22 cellular contexts compared by ENCODE assay signal in genomic region chr12:27645671-27646070, GRCh38. TPM values are rescaled to one million over a fixed set of nuclear protein-coding genes. Genes with fewer than 3 reads are reported as not detected.
"Had no signal": no experiment of that assay in that cellular context is flagged by ENCODE, and none has a peak within 500 bp of the region (broad histone marks: within the 10 kb centered on the region; RNA-seq: fewer than 3 reads in every experiment).

No MANE protein-coding gene starts in this region.

- H3K27me3 Mint-ChIP-seq: activated CD4-positive, alpha-beta T cell treated with anti-CD3 and anti-CD28 coated beads, Interleukin-2, amount 10 ng/mL, durations not matched to agents 7 days and 5 days; stimulated activated naive CD8-positive, alpha-beta T cell treated with anti-CD3 and anti-CD28 coated beads, Interleukin-15, Interleukin-2, amounts not matched to agents 100 ng/mL and 50 ng/mL, for 24 hours had no signal

- DNase-seq: activated CD4-positive, alpha-beta T cell treated with anti-CD3 and anti-CD28 coated beads, Interleukin-2, amount 10 ng/mL, durations not matched to agents 7 days and 5 days; activated CD8-positive, alpha-beta memory T cell treated with anti-CD3 and anti-CD28 coated beads, Interleukin-2, amount 50 U/mL, for 4 hours; activated CD8-positive, alpha-beta T cell treated with anti-CD3 and anti-CD28 coated beads, Interleukin-2, amount 10 ng/mL, durations not matched to agents 7 days and 5 days; activated effector memory CD4-positive, alpha-beta T cell treated with Interleukin-2 at 50 U/mL for 16 hours; activated naive CD4-positive, alpha-beta T cell treated with anti-CD3 and anti-CD28 coated beads, Interleukin-2, amount 50 U/mL, for 16 hours; activated T-cell treated with anti-CD3 and anti-CD28 coated beads, Interleukin-2, amount 50 U/mL, for 4 hours; aorta; cerebellar nuclear complex; cortex of kidney; heart right ventricle; mesendoderm; nucleus accumbens; posterior cingulate gyrus; T-helper 1 cell; T1000 had no signal

- H3K9me3 ChIP-seq: esophagus muscularis mucosa, heart right ventricle, tibial nerve, vagina had no signal

- H3K36me3 Mint-ChIP-seq: natural killer cell treated with Interleukin-12 subunit alpha and Interleukin-12 subunit beta and Interleukin-15 and Interleukin-18, amount 100 ng/mL, for 72 hours had no signal

- ATAC-seq: activated CD8-positive, alpha-beta T cell treated with anti-CD3 and anti-CD28 coated beads, Interleukin-2, amount 10 ng/mL, durations not matched to agents 7 days and 5 days; activated T-cell treated with anti-CD3 and anti-CD28 coated beads, Interleukin-2, amount 50 U/mL, for 4 hours; heart right ventricle had no signal

- H3K4me3 ChIP-seq: esophagus muscularis mucosa, heart right ventricle, tibial nerve, vagina had no signal

- H3K4me3 Mint-ChIP-seq: activated CD4-positive, alpha-beta T cell treated with anti-CD3 and anti-CD28 coated beads, Interleukin-2, amount 10 ng/mL, durations not matched to agents 7 days and 5 days; activated CD8-positive, alpha-beta T cell treated with anti-CD3 and anti-CD28 coated beads, Interleukin-2, amount 10 ng/mL, durations not matched to agents 7 days and 5 days; activated T-cell treated with anti-CD3 and anti-CD28 coated beads, Interleukin-2, amount 50 U/mL, for 4 hours; natural killer cell treated with Interleukin-12 subunit alpha and Interleukin-12 subunit beta and Interleukin-15 and Interleukin-18, amount 100 ng/mL, for 72 hours; stimulated activated naive CD8-positive, alpha-beta T cell treated with anti-CD3 and anti-CD28 coated beads, Interleukin-15, Interleukin-2, amounts not matched to agents 100 ng/mL and 50 ng/mL, for 24 hours had no signal

- H3K27ac Mint-ChIP-seq: activated CD4-positive, alpha-beta T cell treated with anti-CD3 and anti-CD28 coated beads, Interleukin-2, amount 10 ng/mL, durations not matched to agents 7 days and 5 days; activated CD8-positive, alpha-beta T cell treated with anti-CD3 and anti-CD28 coated beads, Interleukin-2, amount 10 ng/mL, durations not matched to agents 7 days and 5 days; natural killer cell treated with Interleukin-12 subunit alpha and Interleukin-12 subunit beta and Interleukin-15 and Interleukin-18, amount 100 ng/mL, for 72 hours; stimulated activated naive CD8-positive, alpha-beta T cell treated with anti-CD3 and anti-CD28 coated beads, Interleukin-15, Interleukin-2, amounts not matched to agents 100 ng/mL and 50 ng/mL, for 24 hours had no signal

- FAIRE-seq: bronchial epithelial cell, endometrium had no signal

- H3K27ac ChIP-seq: esophagus muscularis mucosa, tibial nerve, vagina had no signal

- H3K27me3 ChIP-seq: esophagus muscularis mucosa, heart right ventricle, tibial nerve, vagina had no signal

- H3K4me1 Mint-ChIP-seq: activated CD4-positive, alpha-beta T cell treated with anti-CD3 and anti-CD28 coated beads, Interleukin-2, amount 10 ng/mL, durations not matched to agents 7 days and 5 days had no signal

- H3K9me3 Mint-ChIP-seq: activated CD4-positive, alpha-beta T cell treated with anti-CD3 and anti-CD28 coated beads, Interleukin-2, amount 10 ng/mL, durations not matched to agents 7 days and 5 days; activated T-cell treated with anti-CD3 and anti-CD28 coated beads, Interleukin-2, amount 50 U/mL, for 4 hours; natural killer cell treated with Interleukin-12 subunit alpha and Interleukin-12 subunit beta and Interleukin-15 and Interleukin-18, amount 100 ng/mL, for 72 hours; stimulated activated naive CD8-positive, alpha-beta T cell treated with anti-CD3 and anti-CD28 coated beads, Interleukin-15, Interleukin-2, amounts not matched to agents 100 ng/mL and 50 ng/mL, for 24 hours had no signal

RNA-seq across cellular contexts. Expression of gene REP15, which starts 50.6 kb away (rescaled TPM):
- total RNA-seq: tibial nerve, vagina had no signal
